Comparison of ENCODE assay signal across 10 cellular contexts in genomic region chr1:15681346-15682290, GRCh38. TPM values are rescaled to one million over a fixed set of nuclear protein-coding genes. Genes with fewer than 3 reads are reported as not detected.
DNase-seq lines count a peak whose midpoint lies in the region; ATAC-seq and TF ChIP-seq lines count a peak whose summit lies in the region.
"Had no signal": no experiment of that assay in that cellular context is flagged by ENCODE, and none has a peak within 500 bp of the region (broad histone marks: within the 10 kb centered on the region; RNA-seq: fewer than 3 reads in every experiment).

No MANE protein-coding gene starts in this region.

- DNase-seq in CD14-positive monocyte (ENCODE audit: low spot score) (no peak), Karpas-422 (peak; percentile 68), epithelial cell of proximal tubule (ENCODE audit: low read depth) (no peak), nephron progenitor cell (no peak), GM20000 (ENCODE audit: low spot score) (no peak)
- no peak for DNase-seq in activated CD8-positive, alpha-beta T cell treated with anti-CD3 and anti-CD28 coated beads, Interleukin-2, amount 10 ng/mL, durations not matched to agents 7 days and 5 days
- DNase-seq: DMS79 treated with DMSO at 0.1 percent for 48 hours, NCI-H1092 had no signal

- H3K27ac Mint-ChIP-seq in CD14-positive monocyte = peak overlapping the region; percentile 89 to 95 (median 93)
- peak overlapping the region; percentile 75 for H3K27ac Mint-ChIP-seq in nephron progenitor cell
- H3K27ac Mint-ChIP-seq in activated CD8-positive, alpha-beta T cell treated with anti-CD3 and anti-CD28 coated beads, Interleukin-2, amount 10 ng/mL, durations not matched to agents 7 days and 5 days = no peak overlapping the region

- H3K27me3 Mint-ChIP-seq in CD14-positive monocyte (ENCODE audit: low read depth in 3 of 3) (peaks cover 0 to 5% (median 1%) of the 10 kb centered on the region in 3 donors), nephron progenitor cell (ENCODE audit: low read depth, poor library complexity) (peaks cover 8% of the 10 kb centered on the region)
- H3K27me3 Mint-ChIP-seq in activated CD8-positive, alpha-beta T cell treated with anti-CD3 and anti-CD28 coated beads, Interleukin-2, amount 10 ng/mL, durations not matched to agents 7 days and 5 days (ENCODE audit: low read depth) = no peaks in the 10 kb centered on the region

- H3K36me3 Mint-ChIP-seq in CD14-positive monocyte = peaks cover 0 to under 1% of the 10 kb centered on the region in 2 donors
- no peaks in the 10 kb centered on the region for H3K36me3 Mint-ChIP-seq in nephron progenitor cell (ENCODE audit: low read depth)
- no peaks in the 10 kb centered on the region for H3K36me3 Mint-ChIP-seq in activated CD8-positive, alpha-beta T cell treated with anti-CD3 and anti-CD28 coated beads, Interleukin-2, amount 10 ng/mL, durations not matched to agents 7 days and 5 days (ENCODE audit: low read depth)

- H3K9me3 ChIP-seq in Karpas-422 (ENCODE audit: low read length) = no peaks in the 10 kb centered on the region

- H3K27ac ChIP-seq in Karpas-422 (ENCODE audit: low read length) = no peak overlapping the region

- H3K4me3 Mint-ChIP-seq in CD14-positive monocyte = no peak overlapping the region
- H3K4me3 Mint-ChIP-seq in nephron progenitor cell = peak overlapping the region; percentile 28
- no peak overlapping the region for H3K4me3 Mint-ChIP-seq in activated CD8-positive, alpha-beta T cell treated with anti-CD3 and anti-CD28 coated beads, Interleukin-2, amount 10 ng/mL, durations not matched to agents 7 days and 5 days

- peaks cover 38% of the 10 kb centered on the region for H3K4me1 ChIP-seq in Karpas-422 (ENCODE audit: low read length)

- H4K20me1 ChIP-seq in Karpas-422 (ENCODE audit: insufficient read depth, low read depth, low read length) = no peaks in the 10 kb centered on the region; the same call in 1 of the 2 replicates

- no peaks in the 10 kb centered on the region for H3K9me2 ChIP-seq in Karpas-422 (replicated peaks; ENCODE audit: insufficient read depth, low read length)

- POLR2A ChIA-PET in activated CD8-positive, alpha-beta T cell treated with anti-CD3 and anti-CD28 coated beads, Interleukin-2, amount 10 ng/mL, durations not matched to agents 7 days and 5 days (lab: Charles Lee) = interaction anchor here (0.6 kb wide), 1 partner anchor 19 kb away, joined by 3 read pairs; no protein-coding TSS in a partner anchor

- TF ChIP-seq CTCF in CD14-positive monocyte (IDR thresholded peaks at IDR 0.05) (no peak), epithelial cell of proximal tubule (conservative IDR thresholded peaks at IDR 0.05; ENCODE audit: low read depth, low read length) (no peak), nephron progenitor cell (IDR thresholded peaks at IDR 0.05) (no peak), GM20000 (IDR thresholded peaks at IDR 0.05; ENCODE audit: extremely low read depth, missing control alignments) (no peak)

- H3K4me2 ChIP-seq in Karpas-422 (ENCODE audit: low read depth, low read length, poor library complexity, severe bottlenecking) = no peak overlapping the region

- H3K9me3 Mint-ChIP-seq in CD14-positive monocyte (peaks cover 0 to 7% (median 0%) of the 10 kb centered on the region in 7 donors), nephron progenitor cell (peaks cover 9% of the 10 kb centered on the region)
- no peaks in the 10 kb centered on the region for H3K9me3 Mint-ChIP-seq in activated CD8-positive, alpha-beta T cell treated with anti-CD3 and anti-CD28 coated beads, Interleukin-2, amount 10 ng/mL, durations not matched to agents 7 days and 5 days (ENCODE audit: insufficient read depth)

- no peaks in the 10 kb centered on the region for H3K27me3 ChIP-seq in Karpas-422 (ENCODE audit: low read length)

- H2AFZ ChIP-seq in Karpas-422 (ENCODE audit: low read length) = no peak overlapping the region

- H3K36me3 ChIP-seq in Karpas-422 (ENCODE audit: insufficient read depth, low read length) = no peaks in the 10 kb centered on the region; the same call in 1 of the 2 replicates

- intact Hi-C loops in CD14-positive monocyte (cut with micrococcal nuclease) = loop anchor here (5.0 kb wide), 1 partner anchor 64 kb away; the partner anchor contains the start of gene DDI2 (in 2 of the 2)

- H3K4me3 ChIP-seq in Karpas-422 (ENCODE audit: low read length) = no peak overlapping the region
- peak overlapping the region; percentile 35 for H3K4me3 ChIP-seq in epithelial cell of proximal tubule (ENCODE audit: low read depth, low read length)

- H3K9ac ChIP-seq in Karpas-422 (ENCODE audit: low read length) = no peak overlapping the region

- no peak for ATAC-seq in activated CD8-positive, alpha-beta T cell treated with anti-CD3 and anti-CD28 coated beads, Interleukin-2, amount 10 ng/mL, durations not matched to agents 7 days and 5 days
- no peak for ATAC-seq in GM19395 (IDR thresholded peaks at IDR 0.05; ENCODE audit: unreplicated experiment)
- ATAC-seq in GM18873 (IDR thresholded peaks at IDR 0.05; ENCODE audit: low FRiP score, unreplicated experiment) = no peak

- H3K4me1 Mint-ChIP-seq in CD14-positive monocyte = peaks cover 58% of the 10 kb centered on the region
- H3K4me1 Mint-ChIP-seq in nephron progenitor cell = peaks cover 21% of the 10 kb centered on the region
- H3K4me1 Mint-ChIP-seq in activated CD8-positive, alpha-beta T cell treated with anti-CD3 and anti-CD28 coated beads, Interleukin-2, amount 10 ng/mL, durations not matched to agents 7 days and 5 days (ENCODE audit: low read depth) = peaks cover 18% of the 10 kb centered on the region

- CTCF ChIA-PET in activated CD8-positive, alpha-beta T cell treated with anti-CD3 and anti-CD28 coated beads, Interleukin-2, amount 10 ng/mL, durations not matched to agents 7 days and 5 days (lab: Charles Lee) = no interaction called here

- peaks cover 27% of the 10 kb centered on the region for H3K79me2 ChIP-seq in Karpas-422 (ENCODE audit: low read length)

RNA-seq across cellular contexts. Expression of gene PLEKHM2, which starts 2.5 kb away (rescaled TPM):
- polyA plus RNA-seq in CD14-positive monocyte = 1 to 10 TPM; 4.0 to 5.8 TPM
- total RNA-seq in Karpas-422 (2014; rRNA removed; shearing (Covaris generic); ENCODE audit: low replicate concordance) = 41.8 and 60.5 TPM in 2 replicates
- 33.9 and 42.8 TPM in 2 replicates for total RNA-seq in epithelial cell of proximal tubule
- 10 to 100 TPM; 51.0 to 52.6 TPM for total RNA-seq in activated CD8-positive, alpha-beta T cell treated with anti-CD3 and anti-CD28 coated beads, Interleukin-2, amount 10 ng/mL, durations not matched to agents 7 days and 5 days

RNA-seq across cellular contexts. Expression of gene SLC25A34, which starts 54.4 kb away (rescaled TPM):
- under 1 TPM; 0.08 to 0.61 TPM for polyA plus RNA-seq in CD14-positive monocyte
- total RNA-seq in Karpas-422 (2014; rRNA removed; shearing (Covaris generic); ENCODE audit: low replicate concordance) = 0.52 and 0.83 TPM in 2 replicates
- total RNA-seq in epithelial cell of proximal tubule = 0.07 and 0.75 TPM in 2 replicates
- 1 to 10 TPM; 1.6 TPM for total RNA-seq in activated CD8-positive, alpha-beta T cell treated with anti-CD3 and anti-CD28 coated beads, Interleukin-2, amount 10 ng/mL, durations not matched to agents 7 days and 5 days
